In the genomic region with DNA sequence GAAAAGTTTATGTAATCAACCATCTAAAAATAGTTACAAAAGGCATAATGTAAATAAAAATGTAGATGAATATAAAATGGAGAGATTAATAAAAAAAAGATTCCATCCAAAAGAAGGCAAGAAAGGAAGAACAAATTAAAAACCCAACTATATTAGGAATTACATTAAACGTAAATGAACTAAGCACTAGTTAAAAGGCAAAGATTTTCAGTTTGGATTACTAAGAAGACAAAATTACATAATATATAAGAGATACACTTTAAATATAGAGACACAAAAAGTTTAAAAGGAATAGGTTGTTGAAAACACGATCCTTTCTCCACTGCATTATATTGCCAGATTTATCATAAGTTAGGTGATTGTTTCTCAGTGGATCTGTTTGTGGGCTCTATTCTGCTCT, we compare ENCODE assay signal across 36 cellular contexts.
"Had no signal": no experiment of that assay in that cellular context is flagged by ENCODE, and none has a peak within 500 bp of the region (broad histone marks: within the 10 kb centered on the region; RNA-seq: fewer than 3 reads in every experiment).

No MANE protein-coding gene starts in this region.

- FAIRE-seq: astrocyte, bronchial epithelial cell, endothelial cell of umbilical vein had no signal

- H3K4me3 ChIP-seq: coronary artery, dorsolateral prefrontal cortex, esophagus squamous epithelium, heart left ventricle had no signal

- H3K4me1 ChIP-seq: heart left ventricle had no signal

- H3K27ac ChIP-seq: brain microvascular endothelial cell, coronary artery, dorsolateral prefrontal cortex, epithelial cell of prostate, esophagus squamous epithelium, heart left ventricle had no signal

- H3K27ac Mint-ChIP-seq: activated CD4-positive, alpha-beta memory T cell treated with anti-CD3 and anti-CD28 coated beads for 36 hours; activated CD4-positive, alpha-beta T cell treated with anti-CD3 and anti-CD28 coated beads for 36 hours; activated CD4-positive, alpha-beta T cell treated with anti-CD3 and anti-CD28 coated beads, Interleukin-2, amount 10 ng/mL, durations not matched to agents 24 days and 14 days; activated CD8-positive, alpha-beta memory T cell treated with anti-CD3 and anti-CD28 coated beads, Interleukin-2, amount 10 ng/mL, durations not matched to agents 7 days and 5 days; activated CD8-positive, alpha-beta T cell treated with anti-CD3 and anti-CD28 coated beads, Interleukin-2, amount 10 ng/mL, durations not matched to agents 7 days and 5 days; activated naive CD4-positive, alpha-beta T cell treated with anti-CD3 and anti-CD28 coated beads for 36 hours; activated naive CD4-positive, alpha-beta T cell treated with anti-CD3 and anti-CD28 coated beads, Interleukin-2, amount 50 U/mL, for 24 hours; activated naive CD8-positive, alpha-beta T cell treated with anti-CD3 and anti-CD28 coated beads for 36 hours; activated T-helper 1 cell treated with anti-CD3 and anti-CD28 coated beads, Interleukin-12 subunit alpha, Interleukin-12 subunit beta, Interleukin-2, Interleukin-4 antibody, amounts not matched to agents 30 ng/mL and 10 ng/mL and 1 ng/mL, durations not matched to agents 14 hours and 24 hours and 36 hours; activated T-helper 2 cell treated with anti-CD3 and anti-CD28 coated beads, Interferon-gamma antibody, Interleukin-2, Interleukin-4, amounts not matched to agents 10 μg/mL and 5 μg/mL and 100 μg/mL, durations not matched to agents 14 hours and 24 hours and 36 hours; dendritic cell treated with granulocyte-macrophage colony-stimulating factor and Interleukin-4, amounts not matched to agents 40 ng/mL and 50 ng/mL, for 4 days; T-helper 17 cell; T-helper 2 cell treated with Interferon-gamma antibody and Interleukin-4, amounts not matched to agents 5 μg/mL and 100 μg/mL, for 36 hours had no signal

- H3K4me1 Mint-ChIP-seq: activated CD8-positive, alpha-beta memory T cell treated with anti-CD3 and anti-CD28 coated beads, Interleukin-2, amount 10 ng/mL, durations not matched to agents 7 days and 5 days; activated naive CD4-positive, alpha-beta T cell treated with anti-CD3 and anti-CD28 coated beads, Interleukin-2, amount 50 U/mL, for 24 hours; activated naive CD8-positive, alpha-beta T cell treated with anti-CD3 and anti-CD28 coated beads for 36 hours; central memory CD8-positive, alpha-beta T cell had no signal

- H3K27me3 ChIP-seq: brain microvascular endothelial cell, dorsolateral prefrontal cortex, esophagus squamous epithelium, heart left ventricle had no signal

- DNase-seq: activated CD4-positive, alpha-beta memory T cell treated with anti-CD3 and anti-CD28 coated beads for 36 hours; activated CD4-positive, alpha-beta T cell treated with anti-CD3 and anti-CD28 coated beads for 36 hours; activated CD4-positive, alpha-beta T cell treated with anti-CD3 and anti-CD28 coated beads, Interleukin-2, amount 10 ng/mL, durations not matched to agents 24 days and 14 days; activated CD4-positive, CD25-positive, alpha-beta regulatory T cell; activated CD4-positive, CD25-positive, alpha-beta regulatory T cell treated with anti-CD3 and anti-CD28 coated beads, Interleukin-2, amount 50 U/mL, for 72 hours; activated CD8-positive, alpha-beta memory T cell treated with anti-CD3 and anti-CD28 coated beads, Interleukin-2, amount 10 ng/mL, durations not matched to agents 7 days and 5 days; activated CD8-positive, alpha-beta memory T cell treated with anti-CD3 and anti-CD28 coated beads, Interleukin-2, amount 50 U/mL, for 4 hours; activated CD8-positive, alpha-beta T cell treated with anti-CD3 and anti-CD28 coated beads, Interleukin-2, amount 10 ng/mL, durations not matched to agents 7 days and 5 days; activated effector memory CD4-positive, alpha-beta T cell treated with anti-CD3 and anti-CD28 coated beads, Interleukin-2, amount 50 U/mL, for 16 hours; activated naive CD4-positive, alpha-beta T cell treated with anti-CD3 and anti-CD28 coated beads for 36 hours; activated naive CD8-positive, alpha-beta T cell treated with anti-CD3 and anti-CD28 coated beads for 36 hours; activated T-cell treated with anti-CD3 and anti-CD28 coated beads, Interleukin-2, amount 50 U/mL, for 1 hour; activated T-cell treated with anti-CD3 and anti-CD28 coated beads, Interleukin-2, amount 50 U/mL, for 48 hours; amniotic stem cell; anterior cingulate cortex; brain microvascular endothelial cell; dorsolateral prefrontal cortex; effector memory CD4-positive, alpha-beta T cell; esophagus squamous epithelium; foreskin melanocyte; glutamatergic neuron; heart left ventricle; T-helper 1 cell; T-helper 17 cell; T1000 had no signal

- ATAC-seq: activated CD4-positive, alpha-beta T cell treated with anti-CD3 and anti-CD28 coated beads for 36 hours; activated CD8-positive, alpha-beta memory T cell treated with anti-CD3 and anti-CD28 coated beads, Interleukin-2, amount 10 ng/mL, durations not matched to agents 7 days and 5 days; activated CD8-positive, alpha-beta T cell treated with anti-CD3 and anti-CD28 coated beads, Interleukin-2, amount 10 ng/mL, durations not matched to agents 7 days and 5 days; heart left ventricle; T-helper 17 cell had no signal

- H3K27me3 Mint-ChIP-seq: activated CD4-positive, alpha-beta memory T cell treated with anti-CD3 and anti-CD28 coated beads for 36 hours; activated CD4-positive, alpha-beta T cell treated with anti-CD3 and anti-CD28 coated beads for 36 hours; activated CD4-positive, alpha-beta T cell treated with anti-CD3 and anti-CD28 coated beads, Interleukin-2, amount 10 ng/mL, durations not matched to agents 24 days and 14 days; activated CD8-positive, alpha-beta memory T cell treated with anti-CD3 and anti-CD28 coated beads, Interleukin-2, amount 10 ng/mL, durations not matched to agents 7 days and 5 days; activated naive CD4-positive, alpha-beta T cell treated with anti-CD3 and anti-CD28 coated beads, Interleukin-2, amount 50 U/mL, for 24 hours; activated naive CD8-positive, alpha-beta T cell treated with anti-CD3 and anti-CD28 coated beads for 36 hours; central memory CD8-positive, alpha-beta T cell; dendritic cell treated with granulocyte-macrophage colony-stimulating factor and Interleukin-4, amounts not matched to agents 40 ng/mL and 50 ng/mL, for 4 days; T-helper 17 cell had no signal

- H3K4me3 Mint-ChIP-seq: activated CD4-positive, alpha-beta memory T cell treated with anti-CD3 and anti-CD28 coated beads for 36 hours; activated CD4-positive, alpha-beta T cell treated with anti-CD3 and anti-CD28 coated beads for 36 hours; activated CD4-positive, alpha-beta T cell treated with anti-CD3 and anti-CD28 coated beads, Interleukin-2, amount 10 ng/mL, durations not matched to agents 24 days and 14 days; activated CD8-positive, alpha-beta memory T cell treated with anti-CD3 and anti-CD28 coated beads, Interleukin-2, amount 10 ng/mL, durations not matched to agents 7 days and 5 days; activated CD8-positive, alpha-beta T cell treated with anti-CD3 and anti-CD28 coated beads, Interleukin-2, amount 10 ng/mL, durations not matched to agents 7 days and 5 days; activated naive CD4-positive, alpha-beta T cell treated with anti-CD3 and anti-CD28 coated beads for 36 hours; activated naive CD4-positive, alpha-beta T cell treated with anti-CD3 and anti-CD28 coated beads, Interleukin-2, amount 50 U/mL, for 24 hours; activated naive CD8-positive, alpha-beta T cell treated with anti-CD3 and anti-CD28 coated beads for 36 hours; activated T-helper 1 cell treated with anti-CD3 and anti-CD28 coated beads, Interleukin-12 subunit alpha, Interleukin-12 subunit beta, Interleukin-2, Interleukin-4 antibody, amounts not matched to agents 30 ng/mL and 10 ng/mL and 1 ng/mL, durations not matched to agents 14 hours and 24 hours and 36 hours; central memory CD8-positive, alpha-beta T cell; dendritic cell treated with granulocyte-macrophage colony-stimulating factor and Interleukin-4, amounts not matched to agents 40 ng/mL and 50 ng/mL, for 4 days; T-helper 17 cell; T-helper 2 cell treated with Interferon-gamma antibody and Interleukin-4, amounts not matched to agents 5 μg/mL and 100 μg/mL, for 36 hours had no signal
